2 cellular contexts compared by ENCODE assay signal in the genomic region with DNA sequence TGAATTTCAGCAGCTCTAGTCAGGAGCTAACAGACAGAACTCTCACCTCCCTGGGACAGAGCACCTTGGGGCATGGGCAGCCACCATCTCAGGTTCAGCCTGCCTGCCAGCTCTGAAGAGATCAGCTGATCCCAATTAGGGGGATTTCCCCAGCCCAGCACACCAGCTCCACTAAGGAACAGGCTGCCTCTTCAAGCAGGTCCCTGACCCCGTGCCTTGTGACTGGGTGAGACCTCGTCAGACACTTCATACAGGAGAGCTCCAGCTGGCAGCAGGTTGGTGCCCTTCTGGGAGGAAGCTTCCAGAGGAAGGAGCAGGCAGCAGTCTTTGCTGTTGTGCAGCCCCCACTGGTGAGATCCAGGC.
TF ChIP-seq lines count a peak whose summit lies in the region.

No MANE protein-coding gene starts in this region.

TF ChIP-seq in GM23338, 12 proteins besides CTCF, POLR2A, EP300 and RAD21 (continued from another document):
- TF ChIP-seq REST (IDR thresholded peaks at IDR 0.05; ENCODE audit: unreplicated experiment) (no peak), POLR2AphosphoS5 (IDR thresholded peaks at IDR 0.05; ENCODE audit: low read depth) (no peak), EZH2phosphoT487 (IDR thresholded peaks at IDR 0.05; ENCODE audit: unreplicated experiment) (no peak), EZH2 (IDR thresholded peaks at IDR 0.05; ENCODE audit: low read depth, unreplicated experiment) (no peak), ZNF462 (CRISPR knock-in tag; IDR thresholded peaks at IDR 0.05) (no peak)
TF ChIP-seq in GM23338: peak in this region for 0.

TF ChIP-seq in GM12878, 131 proteins besides CTCF, POLR2A, EP300 and RAD21 (continued from another document):
- TF ChIP-seq ZNF687 (IDR thresholded peaks at IDR 0.05) (no peak), NRF1 (conservative IDR thresholded peaks at IDR 0.05; ENCODE audit: low read depth, low read length) (no peak), IRF4 (IDR thresholded peaks at IDR 0.05; ENCODE audit: low read depth, low read length) (no peak), PML (IDR thresholded peaks at IDR 0.05; ENCODE audit: low read length) (no peak), SUPT20H (IDR thresholded peaks at IDR 0.05; ENCODE audit: borderline replicate concordance, control insufficient read depth, low read depth, low read length) (no peak), ZNF217 (IDR thresholded peaks at IDR 0.05) (no peak), ESRRA (IDR thresholded peaks at IDR 0.05; ENCODE audit: low read length) (no peak), SP1 (IDR thresholded peaks at IDR 0.05; ENCODE audit: low read depth, low read length) (no peak), WRNIP1 (IDR thresholded peaks at IDR 0.05; ENCODE audit: borderline replicate concordance, low read depth, low read length) (no peak), GATAD2B (conservative IDR thresholded peaks at IDR 0.05; ENCODE audit: low read depth) (no peak), ATF7 (IDR thresholded peaks at IDR 0.05; ENCODE audit: low read depth) (no peak), IRF5 (IDR thresholded peaks at IDR 0.05; ENCODE audit: borderline replicate concordance) (no peak), ASH2L (IDR thresholded peaks at IDR 0.05; ENCODE audit: borderline replicate concordance, low read depth) (no peak)
- TF ChIP-seq, protein P1, sequence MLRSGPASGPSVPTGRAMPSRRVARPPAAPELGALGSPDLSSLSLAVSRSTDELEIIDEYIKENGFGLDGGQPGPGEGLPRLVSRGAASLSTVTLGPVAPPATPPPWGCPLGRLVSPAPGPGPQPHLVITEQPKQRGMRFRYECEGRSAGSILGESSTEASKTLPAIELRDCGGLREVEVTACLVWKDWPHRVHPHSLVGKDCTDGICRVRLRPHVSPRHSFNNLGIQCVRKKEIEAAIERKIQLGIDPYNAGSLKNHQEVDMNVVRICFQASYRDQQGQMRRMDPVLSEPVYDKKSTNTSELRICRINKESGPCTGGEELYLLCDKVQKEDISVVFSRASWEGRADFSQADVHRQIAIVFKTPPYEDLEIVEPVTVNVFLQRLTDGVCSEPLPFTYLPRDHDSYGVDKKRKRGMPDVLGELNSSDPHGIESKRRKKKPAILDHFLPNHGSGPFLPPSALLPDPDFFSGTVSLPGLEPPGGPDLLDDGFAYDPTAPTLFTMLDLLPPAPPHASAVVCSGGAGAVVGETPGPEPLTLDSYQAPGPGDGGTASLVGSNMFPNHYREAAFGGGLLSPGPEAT (IDR thresholded peaks at IDR 0.05; ENCODE audit: low read depth): no peak
